9 cellular contexts compared by ENCODE assay signal in genomic region chr3:58334013-58334321, GRCh38. TPM values are rescaled to one million over a fixed set of nuclear protein-coding genes. Genes with fewer than 3 reads are reported as not detected.
A peak's percentile ranks its signal among the peaks of the same experiment; 100 is the strongest.
DNase-seq lines count a peak whose midpoint lies in the region; ATAC-seq, FAIRE-seq and TF ChIP-seq lines count a peak whose summit lies in the region.
"Had no signal": no experiment of that assay in that cellular context is flagged by ENCODE, and none has a peak within 500 bp of the region (broad histone marks: within the 10 kb centered on the region; RNA-seq: fewer than 3 reads in every experiment).

No MANE protein-coding gene starts in this region.

- no peaks in the 10 kb centered on the region for H3K27me3 Mint-ChIP-seq in activated T-cell treated with anti-CD3 and anti-CD28 coated beads, Interleukin-2, amount 50 U/mL, for 24 hours

- H2AFZ ChIP-seq in HepG2 (ENCODE audit: low read length), result no peak overlapping the region

- H3K79me2 ChIP-seq in HepG2 (ENCODE audit: insufficient read depth, low read length), result peaks cover 9% of the 10 kb centered on the region

- WGBS in HepG2 (ENCODE audit: low lambda C conversion rate), result 12% methylated on average over 4 of the region's 4 CpGs
- 54% methylated on average over 4 of the region's 4 CpGs for WGBS in thymus

- ATAC-seq in HepG2 (peak; percentile 33; the same call in 2 of the 3 replicates), GM21381 (IDR thresholded peaks at IDR 0.05; ENCODE audit: unreplicated experiment) (no peak), GM18517 (IDR thresholded peaks at IDR 0.05; ENCODE audit: unreplicated experiment) (no peak), GM18870 (IDR thresholded peaks at IDR 0.05; ENCODE audit: unreplicated experiment) (no peak)

- H3K36me3 Mint-ChIP-seq in activated T-cell treated with anti-CD3 and anti-CD28 coated beads, Interleukin-2, amount 50 U/mL, for 24 hours (ENCODE audit: low read depth), result peaks cover 34% of the 10 kb centered on the region

- H3K9me3 Mint-ChIP-seq in activated T-cell treated with anti-CD3 and anti-CD28 coated beads, Interleukin-2, amount 50 U/mL, for 24 hours, result no peaks in the 10 kb centered on the region

- BruUV-seq in HepG2 (replicated peaks; lab: Mats Ljungman, UMichigan), result no TSS peak

- in situ Hi-C loops in HepG2 (cut with HindIII; ENCODE audit: extremely low pct_ligation_motif_present, low pct_unique_long_range_greater_than_20kb), result no loop called here

- POLR2A ChIA-PET in HepG2 (lab: Yijun Ruan, JAX), result interaction anchor here (1.0 to 2.1 kb wide), 3 partner anchors 9 to 27 kb away, joined by 4 to 15 read pairs (median 10); partner anchors contain the start of genes HTD2 and RPP14

- no peak for TF ChIP-seq RAD21 in HepG2 (CRISPR knock-in tag; IDR thresholded peaks at IDR 0.05)

- peaks cover 0 to 9% of the 10 kb centered on the region in 2 donors for H3K4me1 ChIP-seq in ascending aorta
- peaks cover 40% of the 10 kb centered on the region for H3K4me1 ChIP-seq in HepG2 (ENCODE audit: insufficient read depth, low read length)
- H3K4me1 ChIP-seq in thymus (ENCODE audit: control insufficient read depth, insufficient read depth, low read length), result peaks cover 5% of the 10 kb centered on the region

- no peak for DNase-seq in activated T-cell treated with anti-CD3 and anti-CD28 coated beads, Interleukin-2, amount 50 U/mL, for 24 hours
- DNase-seq in activated T-cell treated with anti-CD3 and anti-CD28 coated beads for 4 hours (no peak), ascending aorta (ENCODE audit: low spot score in 2 of 2) (no peak), HepG2 (ENCODE audit: low spot score) (peak; percentile 70)
- DNase-seq: NCI-H2171 had no signal

- H3K27ac Mint-ChIP-seq in activated T-cell treated with anti-CD3 and anti-CD28 coated beads, Interleukin-2, amount 50 U/mL, for 24 hours, result peak overlapping the region; percentile 96

- H3K36me3 ChIP-seq in ascending aorta, result no peaks in the 10 kb centered on the region
- no peaks in the 10 kb centered on the region for H3K36me3 ChIP-seq in HepG2 (replicated peaks in 1 of 2; ENCODE audit: control insufficient read depth in 1 of 2, insufficient read depth in 2 of 2, low read length in 2 of 2)
- no peaks in the 10 kb centered on the region for H3K36me3 ChIP-seq in thymus (ENCODE audit: control insufficient read depth, insufficient read depth)

- peak overlapping the region; percentile 98 for H3K4me3 Mint-ChIP-seq in activated T-cell treated with anti-CD3 and anti-CD28 coated beads, Interleukin-2, amount 50 U/mL, for 24 hours

- H3K4me3 ChIP-seq in ascending aorta, result peak overlapping the region; percentile 88 to 93
- peak overlapping the region; percentile 82 to 96 (median 91) for H3K4me3 ChIP-seq in HepG2 (replicated peaks in 1 of 3; ENCODE audit: insufficient read depth in 1 of 3, low read depth in 2 of 3, low read length in 3 of 3)
- H3K4me3 ChIP-seq in thymus (ENCODE audit: low read length), result peak overlapping the region; percentile 97

- TF ChIP-seq POLR2A in HepG2 (IDR thresholded peaks at IDR 0.05; ENCODE audit: insufficient read depth in 1 of 2, low read depth in 2 of 2, low read length in 2 of 2), result no peak

- H3K4me1 Mint-ChIP-seq in activated T-cell treated with anti-CD3 and anti-CD28 coated beads, Interleukin-2, amount 50 U/mL, for 24 hours (ENCODE audit: low read depth), result peaks cover 39% of the 10 kb centered on the region

- intact Hi-C loops in ascending aorta (cut with DNase I), result no loop called here
- intact Hi-C loops in HepG2 (cut with micrococcal nuclease; ENCODE audit: unreplicated experiment), result loop anchor here (10.0 kb wide), 1 partner anchor 201 kb away; the partner anchor contains the start of gene ACOX2

- H3K27me3 ChIP-seq in ascending aorta (no peaks in the 10 kb centered on the region), HepG2 (ENCODE audit: control insufficient read depth in 1 of 2, insufficient read depth in 2 of 2, low read length in 2 of 2) (no peaks in the 10 kb centered on the region; a peak in 1 of 5 replicates), thymus (ENCODE audit: control insufficient read depth, insufficient read depth) (no peaks in the 10 kb centered on the region)

- peak overlapping the region; percentile 76 for H3K4me2 ChIP-seq in HepG2 (ENCODE audit: low read depth, low read length)

- no peaks in the 10 kb centered on the region for H4K20me1 ChIP-seq in HepG2 (ENCODE audit: insufficient read depth, low read length)

- no peak for TF ChIP-seq CTCF in ascending aorta (IDR thresholded peaks at IDR 0.05)
- no peak for TF ChIP-seq CTCF in HepG2 (CRISPR knock-in tag; IDR thresholded peaks at IDR 0.05)

- peak; percentile 26 for FAIRE-seq in HepG2 (lab: Jason Lieb, UNC)

- H3K9me3 ChIP-seq in ascending aorta (no peaks in the 10 kb centered on the region), HepG2 (ENCODE audit: low read length) (no peaks in the 10 kb centered on the region), thymus (ENCODE audit: control insufficient read depth) (peaks cover 1% of the 10 kb centered on the region)

- H3K27ac ChIP-seq in ascending aorta (no peak overlapping the region), HepG2 (ENCODE audit: extremely low read length, insufficient read depth, low read length) (peak overlapping the region; percentile 49), thymus (ENCODE audit: low read depth) (no peak overlapping the region)

- CTCF ChIA-PET in HepG2 (lab: Yijun Ruan, JAX; ENCODE audit: low intra/inter-chr PET ratio, low total read pairs), result interaction anchor here (1.1 kb wide), 1 partner anchor 81 kb away, joined by 3 read pairs; no protein-coding TSS in a partner anchor

- TF ChIP-seq EP300 in HepG2 (IDR thresholded peaks at IDR 0.05; ENCODE audit: low read depth in 2 of 2, low read length in 2 of 2) (no peak), HepG2 (CRISPR knock-in tag; IDR thresholded peaks at IDR 0.05; ENCODE audit: borderline replicate concordance) (no peak)

- peak overlapping the region; percentile 75; the same call in 1 of the 2 replicates for H3K9ac ChIP-seq in HepG2 (ENCODE audit: insufficient read depth, low read depth, low read length)

RNA-seq across cellular contexts. Expression of gene PXK, which starts 1.3 kb away (rescaled TPM):
- 14.8 TPM for total RNA-seq in ascending aorta
- 5.8 and 6.4 TPM in 2 replicates for total RNA-seq in HepG2 (2016; rRNA removed; fragmentation: Illumina TruSeq; extraction: Trizol)
- total RNA-seq in HepG2 (2016; cell fraction: cytosol; rRNA removed; fragmentation: Illumina TruSeq; extraction: Trizol; ENCODE audit: low read depth), result 1.8 and 2.2 TPM in 2 replicates
- 6.2 and 6.4 TPM in 2 replicates for total RNA-seq in HepG2 (2016; cell fraction: insoluble cytoplasmic fraction; rRNA removed; fragmentation: Illumina TruSeq; extraction: Trizol)
- total RNA-seq in HepG2 (2016; cell fraction: membrane; rRNA removed; fragmentation: Illumina TruSeq; extraction: Trizol), result 2.6 and 2.9 TPM in 2 replicates
- total RNA-seq in HepG2 (2016; cell fraction: nucleus; rRNA removed; fragmentation: Illumina TruSeq; extraction: Trizol), result 3.7 and 5.2 TPM in 2 replicates
- polyA plus RNA-seq in HepG2 (2011; rRNA removed), result 15.2 and 18.6 TPM in 2 replicates
- polyA plus RNA-seq in HepG2 (2011; cell fraction: cytosol; rRNA removed), result 11.0 and 12.7 TPM in 2 replicates
- polyA plus RNA-seq in HepG2 (2011; cell fraction: nucleus; rRNA removed), result 12.6 and 12.8 TPM in 2 replicates
- 16.4 and 17.0 TPM in 2 replicates for polyA plus RNA-seq in HepG2 (2012)
- polyA plus RNA-seq in HepG2 (2016; cell fraction: cytosol; fragmentation: Illumina TruSeq; extraction: Trizol; ENCODE audit: low read depth), result 0.76 and 0.80 TPM in 2 replicates
- 6.2 and 8.2 TPM in 2 replicates for polyA plus RNA-seq in HepG2 (2016; cell fraction: insoluble cytoplasmic fraction; fragmentation: Illumina TruSeq; extraction: Trizol; ENCODE audit: low read depth)
- polyA plus RNA-seq in HepG2 (2016; cell fraction: membrane; fragmentation: Illumina TruSeq; extraction: Trizol; ENCODE audit: low read depth), result 1.8 and 2.3 TPM in 2 replicates
- 6.6 and 7.1 TPM in 2 replicates for polyA plus RNA-seq in HepG2 (2016; cell fraction: nucleus; fragmentation: Illumina TruSeq; extraction: Trizol; ENCODE audit: insufficient read depth, low read depth)
- polyA minus RNA-seq in HepG2 (2011; rRNA and poly(A)+ RNA removed; ENCODE audit: low replicate concordance), result 5.6 and 21.2 TPM in 2 replicates
- 12.4 and 13.2 TPM in 2 replicates for polyA minus RNA-seq in HepG2 (2011; cell fraction: cytosol; rRNA and poly(A)+ RNA removed)
- polyA minus RNA-seq in HepG2 (2011; cell fraction: nucleus; rRNA and poly(A)+ RNA removed), result 33.3 and 36.6 TPM in 2 replicates
- 13.6 TPM for polyA plus RNA-seq in thymus

RNA-seq across cellular contexts. Expression of gene HTD2, which starts 27.6 kb away (rescaled TPM):
- 0.53 TPM for total RNA-seq in ascending aorta
- total RNA-seq in HepG2 (2016; rRNA removed; fragmentation: Illumina TruSeq; extraction: Trizol), result 13.7 and 20.1 TPM in 2 replicates
- total RNA-seq in HepG2 (2016; cell fraction: cytosol; rRNA removed; fragmentation: Illumina TruSeq; extraction: Trizol; ENCODE audit: low read depth), result 3.2 and 5.5 TPM in 2 replicates
- 12.8 and 20.3 TPM in 2 replicates for total RNA-seq in HepG2 (2016; cell fraction: insoluble cytoplasmic fraction; rRNA removed; fragmentation: Illumina TruSeq; extraction: Trizol)
- 13.7 and 15.4 TPM in 2 replicates for total RNA-seq in HepG2 (2016; cell fraction: membrane; rRNA removed; fragmentation: Illumina TruSeq; extraction: Trizol)
- 7.4 and 8.0 TPM in 2 replicates for total RNA-seq in HepG2 (2016; cell fraction: nucleus; rRNA removed; fragmentation: Illumina TruSeq; extraction: Trizol)
- 7.8 and 8.6 TPM in 2 replicates for polyA plus RNA-seq in HepG2 (2011; rRNA removed)
- 5.0 and 8.2 TPM in 2 replicates for polyA plus RNA-seq in HepG2 (2011; cell fraction: cytosol; rRNA removed)
- 2.4 and 2.6 TPM in 2 replicates for polyA plus RNA-seq in HepG2 (2011; cell fraction: nucleus; rRNA removed)
- polyA plus RNA-seq in HepG2 (2012), result 5.6 and 7.7 TPM in 2 replicates
- 3.9 and 5.1 TPM in 2 replicates for polyA plus RNA-seq in HepG2 (2016; cell fraction: cytosol; fragmentation: Illumina TruSeq; extraction: Trizol; ENCODE audit: low read depth)
- 14.3 and 17.9 TPM in 2 replicates for polyA plus RNA-seq in HepG2 (2016; cell fraction: insoluble cytoplasmic fraction; fragmentation: Illumina TruSeq; extraction: Trizol; ENCODE audit: low read depth)
- 8.0 and 9.8 TPM in 2 replicates for polyA plus RNA-seq in HepG2 (2016; cell fraction: membrane; fragmentation: Illumina TruSeq; extraction: Trizol; ENCODE audit: low read depth)
- polyA plus RNA-seq in HepG2 (2016; cell fraction: nucleus; fragmentation: Illumina TruSeq; extraction: Trizol; ENCODE audit: insufficient read depth, low read depth), result 12.9 and 13.7 TPM in 2 replicates
- 3.9 and 9.8 TPM in 2 replicates for polyA minus RNA-seq in HepG2 (2011; rRNA and poly(A)+ RNA removed; ENCODE audit: low replicate concordance)
- polyA minus RNA-seq in HepG2 (2011; cell fraction: cytosol; rRNA and poly(A)+ RNA removed), result 4.0 and 4.7 TPM in 2 replicates
- 5.2 and 5.7 TPM in 2 replicates for polyA minus RNA-seq in HepG2 (2011; cell fraction: nucleus; rRNA and poly(A)+ RNA removed)
- polyA plus RNA-seq in thymus, result 6.3 TPM

RNA-seq across cellular contexts. Expression of gene RPP14, which starts 27.9 kb away (rescaled TPM):
- total RNA-seq in ascending aorta, result 32.5 TPM
- 15.4 and 21.5 TPM in 2 replicates for total RNA-seq in HepG2 (2016; rRNA removed; fragmentation: Illumina TruSeq; extraction: Trizol)
- 3.9 and 5.5 TPM in 2 replicates for total RNA-seq in HepG2 (2016; cell fraction: cytosol; rRNA removed; fragmentation: Illumina TruSeq; extraction: Trizol; ENCODE audit: low read depth)
- 19.2 and 23.3 TPM in 2 replicates for total RNA-seq in HepG2 (2016; cell fraction: insoluble cytoplasmic fraction; rRNA removed; fragmentation: Illumina TruSeq; extraction: Trizol)
- total RNA-seq in HepG2 (2016; cell fraction: membrane; rRNA removed; fragmentation: Illumina TruSeq; extraction: Trizol), result 14.8 and 15.2 TPM in 2 replicates
- 13.3 and 14.6 TPM in 2 replicates for total RNA-seq in HepG2 (2016; cell fraction: nucleus; rRNA removed; fragmentation: Illumina TruSeq; extraction: Trizol)
- polyA plus RNA-seq in HepG2 (2011; rRNA removed), result 10.5 and 16.2 TPM in 2 replicates
- polyA plus RNA-seq in HepG2 (2011; cell fraction: cytosol; rRNA removed), result 8.2 and 12.1 TPM in 2 replicates
- 4.6 and 7.8 TPM in 2 replicates for polyA plus RNA-seq in HepG2 (2011; cell fraction: nucleus; rRNA removed)
- polyA plus RNA-seq in HepG2 (2012), result 7.4 and 10.0 TPM in 2 replicates
- 3.0 and 5.0 TPM in 2 replicates for polyA plus RNA-seq in HepG2 (2016; cell fraction: cytosol; fragmentation: Illumina TruSeq; extraction: Trizol; ENCODE audit: low read depth)
- polyA plus RNA-seq in HepG2 (2016; cell fraction: insoluble cytoplasmic fraction; fragmentation: Illumina TruSeq; extraction: Trizol; ENCODE audit: low read depth), result 19.5 and 20.3 TPM in 2 replicates
- 9.1 and 11.4 TPM in 2 replicates for polyA plus RNA-seq in HepG2 (2016; cell fraction: membrane; fragmentation: Illumina TruSeq; extraction: Trizol; ENCODE audit: low read depth)
- polyA plus RNA-seq in HepG2 (2016; cell fraction: nucleus; fragmentation: Illumina TruSeq; extraction: Trizol; ENCODE audit: insufficient read depth, low read depth), result 20.1 and 20.2 TPM in 2 replicates
- 11.7 and 17.4 TPM in 2 replicates for polyA minus RNA-seq in HepG2 (2011; rRNA and poly(A)+ RNA removed; ENCODE audit: low replicate concordance)
- 4.1 and 6.0 TPM in 2 replicates for polyA minus RNA-seq in HepG2 (2011; cell fraction: cytosol; rRNA and poly(A)+ RNA removed)
- 17.5 and 18.9 TPM in 2 replicates for polyA minus RNA-seq in HepG2 (2011; cell fraction: nucleus; rRNA and poly(A)+ RNA removed)
- polyA plus RNA-seq in thymus, result 11.5 TPM
